In genomic region chr15:43370975-43371974, GRCh38 we compare ENCODE assay signal across 8 cellular contexts. TPM values are rescaled to one million over a fixed set of nuclear protein-coding genes. Genes with fewer than 3 reads are reported as not detected.
A peak's percentile ranks its signal among the peaks of the same experiment; 100 is the strongest.
DNase-seq lines count a peak whose midpoint lies in the region; ATAC-seq and TF ChIP-seq lines count a peak whose summit lies in the region.

Gene TUBGCP4 (plus strand): TSS chr15:43371101. CDS start chr15:43371355, 254 bp downstream.
Gene ZSCAN29 (minus strand): TSS chr15:43371043. CDS start chr15:43369913, 1,130 bp downstream.

- H3K27ac ChIP-seq in HEK293 (ENCODE audit: extremely low read depth, low read depth, low read length) (peak within 1 kb of the TSS; percentile 86), heart right ventricle (peak within 1 kb of the TSS; percentile 9 to 92 (median 79)), upper lobe of left lung (peak within 1 kb of the TSS; percentile 70 to 90 (median 87))

- peaks cover 48% of the 10 kb centered on the region for H3K4me1 Mint-ChIP-seq in activated naive CD8-positive, alpha-beta T cell treated with anti-CD3 and anti-CD28 coated beads, Interleukin-2, amount 50 U/mL, for 24 hours

- no peaks in the 10 kb centered on the region for H3K4me1 ChIP-seq in HEK293 (ENCODE audit: control insufficient read depth, insufficient read depth, low read length)
- peaks cover 10 to 44% (median 27%) of the 10 kb centered on the region in 9 donors for H3K4me1 ChIP-seq in heart right ventricle
- H3K4me1 ChIP-seq in upper lobe of left lung: peaks cover 25 to 35% (median 31%) of the 10 kb centered on the region in 4 donors

- WGBS in heart right ventricle, 2 donors: 3% methylated on average over 66 of the region's 66 CpGs
- 3 to 14% methylated on average over 11 to 46 of the region's 66 CpGs for WGBS in upper lobe of left lung, 2 donors

- H3K27me3 ChIP-seq in GM06990 (replicated peaks; ENCODE audit: control insufficient read depth, insufficient read depth, low read length) (no peaks in the 10 kb centered on the region), heart right ventricle (no peaks in the 10 kb centered on the region), upper lobe of left lung (no peaks in the 10 kb centered on the region)

- POLR2A ChIA-PET in HEK293 (lab: Yijun Ruan, JAX): interaction anchor here (0.6 to 1.5 kb wide), 3 partner anchors 12 to 47 kb away, joined by 3 to 5 read pairs (median 4); no protein-coding TSS in a partner anchor

- H3K36me3 Mint-ChIP-seq in activated naive CD8-positive, alpha-beta T cell treated with anti-CD3 and anti-CD28 coated beads, Interleukin-2, amount 50 U/mL, for 24 hours (ENCODE audit: low read depth): peaks cover 43% of the 10 kb centered on the region

- TF ChIP-seq CTCF in GM06990 (IDR thresholded peaks at IDR 0.05; ENCODE audit: insufficient read depth, low read length, poor library complexity, severe bottlenecking) (peak; percentile 74), HEK293 (tag by site-specific recombination; IDR thresholded peaks at IDR 0.05) (peak; percentile 68), heart right ventricle (IDR thresholded peaks at IDR 0.05) (peak in 5 of 9 donors; percentile 18 to 42 (median 33)), upper lobe of left lung (IDR thresholded peaks at IDR 0.05) (peak; percentile 8 to 40 (median 20))

- H3K36me3 ChIP-seq in GM06990 (ENCODE audit: control insufficient read depth, insufficient read depth, low read length) (no peaks in the 10 kb centered on the region; the same call in 1 of the 2 replicates), HEK293 (ENCODE audit: control insufficient read depth in 2 of 2, insufficient read depth in 1 of 2, low read length in 2 of 2) (peaks cover 0 to 29% of the 10 kb centered on the region in 2 experiments; a peak in 1 of 3 replicates), heart right ventricle (peaks cover 0 to 24% (median 12%) of the 10 kb centered on the region in 9 donors), upper lobe of left lung (peaks cover 0 to 16% (median 3%) of the 10 kb centered on the region in 4 donors)

- no peak for TF ChIP-seq EP300 in upper lobe of left lung (IDR thresholded peaks at IDR 0.05)

- peak in 1 of 4 donors; percentile 57 for TF ChIP-seq POLR2A in upper lobe of left lung (IDR thresholded peaks at IDR 0.05)

- H3K27me3 Mint-ChIP-seq in activated naive CD8-positive, alpha-beta T cell treated with anti-CD3 and anti-CD28 coated beads, Interleukin-2, amount 50 U/mL, for 24 hours: no peaks in the 10 kb centered on the region

- H3K9me3 ChIP-seq in HEK293 (ENCODE audit: control insufficient read depth, insufficient read depth, low read depth, low read length): no peaks in the 10 kb centered on the region
- peaks cover 0 to under 1% (median 0%) of the 10 kb centered on the region in 11 donors for H3K9me3 ChIP-seq in heart right ventricle
- no peaks in the 10 kb centered on the region for H3K9me3 ChIP-seq in upper lobe of left lung

- DNase-seq in GM06990 (ENCODE audit: extremely low read depth, insufficient read length): peak; percentile 92
- peak; percentile 71 for DNase-seq in NCI-H1048 (lab: John Stamatoyannopoulos, UW)
- peak; percentile 71 for DNase-seq in SW480 (ENCODE audit: low spot score)
- DNase-seq in activated naive CD8-positive, alpha-beta T cell treated with anti-CD3 and anti-CD28 coated beads, Interleukin-2, amount 50 U/mL, for 24 hours: peak; percentile 85
- peak; percentile 75 to 87 for DNase-seq in heart right ventricle
- DNase-seq in posterior vena cava (ENCODE audit: low spot score): peak; percentile 94
- peak; percentile 83 to 97 for DNase-seq in upper lobe of left lung

- intact Hi-C loops in heart right ventricle (cut with DNase I): loop anchor here in 1 of 10 donors (5.0 to 10.0 kb wide), 2 partner anchors 39 to 144 kb away; partner anchors contain the start of genes LCMT2 and MAP1A
- intact Hi-C loops in posterior vena cava (cut with DNase I): no loop called here

- H3K9me3 Mint-ChIP-seq in activated naive CD8-positive, alpha-beta T cell treated with anti-CD3 and anti-CD28 coated beads, Interleukin-2, amount 50 U/mL, for 24 hours: peaks cover 22% of the 10 kb centered on the region

- H3K27ac Mint-ChIP-seq in activated naive CD8-positive, alpha-beta T cell treated with anti-CD3 and anti-CD28 coated beads, Interleukin-2, amount 50 U/mL, for 24 hours: peak within 1 kb of the TSS; percentile 81

- ATAC-seq in activated naive CD8-positive, alpha-beta T cell treated with anti-CD3 and anti-CD28 coated beads, Interleukin-2, amount 50 U/mL, for 24 hours: peak; percentile 93
- ATAC-seq in heart right ventricle: peak; percentile 95 to 98 (median 96)
- ATAC-seq in upper lobe of left lung (ENCODE audit: low FRiP score in 2 of 2): peak; percentile 90 to 98

- peak within 1 kb of the TSS; percentile 90 for H3K4me3 Mint-ChIP-seq in activated naive CD8-positive, alpha-beta T cell treated with anti-CD3 and anti-CD28 coated beads, Interleukin-2, amount 50 U/mL, for 24 hours

- peak within 1 kb of the TSS; percentile 96 for H3K4me3 ChIP-seq in GM06990 (replicated peaks; ENCODE audit: low read depth, low read length)
- peak within 1 kb of the TSS; percentile 78 for H3K4me3 ChIP-seq in HEK293 (ENCODE audit: low read depth, low read length)
- H3K4me3 ChIP-seq in heart right ventricle: peak within 1 kb of the TSS; percentile 59 to 100 (median 94)
- peak within 1 kb of the TSS; percentile 86 to 97 (median 93) for H3K4me3 ChIP-seq in upper lobe of left lung

- CTCF ChIA-PET in HEK293 (lab: Yijun Ruan, JAX): interaction anchor here (0.6 to 1.9 kb wide), 6 partner anchors 17 to 695 kb away, joined by 3 to 11 read pairs (median 3); partner anchors contain the start of gene ELL3

TF ChIP-seq in HEK293, 187 proteins besides CTCF, POLR2A, EP300 and RAD21 (continues in another document):
- TF ChIP-seq ZIC2 (tag by site-specific recombination; IDR thresholded peaks at IDR 0.05): 0 out of 2 replicates have a peak, but pooled peaks have one; percentile 12
- TF ChIP-seq ZNF777 (tag by site-specific recombination; IDR thresholded peaks at IDR 0.05; ENCODE audit: borderline replicate concordance): peak; percentile 48; the same call in 1 of the 2 replicates
- TF ChIP-seq ZEB2 (tag by site-specific recombination; IDR thresholded peaks at IDR 0.05): peak; percentile 46
- TF ChIP-seq ZNF248 (tag by site-specific recombination; IDR thresholded peaks at IDR 0.05): no peak
- TF ChIP-seq ZNF510 (tag by site-specific recombination; IDR thresholded peaks at IDR 0.05; ENCODE audit: insufficient replicate concordance): no peak
- TF ChIP-seq ZBTB26 (tag by site-specific recombination; optimal IDR thresholded peaks at IDR 0.05): peak; percentile 46
- 0 out of 2 replicates have a peak, but pooled peaks have one; percentile 32 for TF ChIP-seq OVOL3 (tag by site-specific recombination; IDR thresholded peaks at IDR 0.05)
- peak; percentile 16; the same call in 1 of the 2 replicates for TF ChIP-seq ZFHX2 (tag by site-specific recombination; conservative IDR thresholded peaks at IDR 0.05)
- TF ChIP-seq SCRT2 (tag by site-specific recombination; IDR thresholded peaks at IDR 0.05): peak; percentile 88
- no peak for TF ChIP-seq ATF2 (tag by site-specific recombination; IDR thresholded peaks at IDR 0.05; ENCODE audit: low read depth)
- TF ChIP-seq ZBTB48 (tag by site-specific recombination; IDR thresholded peaks at IDR 0.05): peak; percentile 49; the same call in 1 of the 2 replicates
- TF ChIP-seq ZNF600 (tag by site-specific recombination; IDR thresholded peaks at IDR 0.05): 0 out of 2 replicates have a peak, but pooled peaks have one; percentile 33
- no peak for TF ChIP-seq ZBTB8A (tag by site-specific recombination; IDR thresholded peaks at IDR 0.05)
- no peak for TF ChIP-seq KLF10 (tag by site-specific recombination; IDR thresholded peaks at IDR 0.05)
- TF ChIP-seq ZNF623 (tag by site-specific recombination; IDR thresholded peaks at IDR 0.05): no peak
- TF ChIP-seq ZNF169 (tag by site-specific recombination; IDR thresholded peaks at IDR 0.05): no peak
- peak; percentile 63 for TF ChIP-seq GLIS2 (tag by site-specific recombination; IDR thresholded peaks at IDR 0.05)
- no peak for TF ChIP-seq OSR2 (tag by site-specific recombination; IDR thresholded peaks at IDR 0.05)
- TF ChIP-seq ZNF10 (tag by site-specific recombination; IDR thresholded peaks at IDR 0.05): no peak

RNA-seq across cellular contexts. Expression of gene TUBGCP4, which starts in this region (rescaled TPM):
- total RNA-seq in heart right ventricle: 10 to 100 TPM in 8 of 10 donors, 1 to 10 TPM in 2; 9.0 to 14.9 (median 12.1) TPM
- polyA plus RNA-seq in heart right ventricle: 1 to 10 TPM; 5.0 to 6.8 TPM
- total RNA-seq in posterior vena cava: 10 to 100 TPM; 11.9 to 12.4 TPM
- 10 to 100 TPM in 5 of 6 donors, 1 to 10 TPM in 1; 5.2 to 20.2 (median 17.0) TPM for total RNA-seq in upper lobe of left lung

RNA-seq across cellular contexts. Expression of gene ZSCAN29, which starts in this region (rescaled TPM):
- 10 to 100 TPM in 9 of 10 donors, 1 to 10 TPM in 1; 9.6 to 15.7 (median 12.2) TPM for total RNA-seq in heart right ventricle
- 1 to 10 TPM; 3.5 to 8.4 TPM for polyA plus RNA-seq in heart right ventricle
- 10 to 100 TPM; 17.1 to 17.9 TPM for total RNA-seq in posterior vena cava
- total RNA-seq in upper lobe of left lung: 10 to 100 TPM; 23.9 to 63.9 (median 24.7) TPM

Comparison
In these comparisons a context has a peak if more than half of its experiments do, and no peak if none do; other contexts are left out.
1. Peak in every context shown above with its lines: DNase-seq, ATAC-seq, H3K4me3 ChIP-seq and H3K27ac ChIP-seq.
2. CTCF ChIP-seq: peak in every context shown above with its lines; median percentile 74 in GM06990; 68 in HEK293; 33 in heart right ventricle; 20 in upper lobe of left lung.